In genomic region chr3:88222343-88222742, GRCh38 we compare ENCODE assay signal across 24 cellular contexts.
"Had no signal": no experiment of that assay in that cellular context is flagged by ENCODE, and none has a peak within 500 bp of the region (broad histone marks: within the 10 kb centered on the region; RNA-seq: fewer than 3 reads in every experiment).

No MANE protein-coding gene starts in this region.

- H3K4me1 ChIP-seq: stomach, suprapubic skin, testis, thyroid gland, tibial artery, tibial nerve, transverse colon, upper lobe of left lung, upper lobe of right lung, uterus, vagina had no signal

- H3K9me3 ChIP-seq: stomach, suprapubic skin, testis, thoracic aorta, thyroid gland, tibial artery, tibial nerve, transverse colon, upper lobe of left lung, upper lobe of right lung, uterus, vagina had no signal

- H3K27ac ChIP-seq: stomach, suprapubic skin, testis, thoracic aorta, thyroid gland, tibial artery, tibial nerve, transverse colon, upper lobe of left lung, upper lobe of right lung, uterus, vagina had no signal

- H3K36me3 ChIP-seq: stomach, suprapubic skin, thoracic aorta, thyroid gland, tibial artery, tibial nerve, transverse colon, upper lobe of left lung, upper lobe of right lung, vagina had no signal

- H3K4me3 ChIP-seq: stomach, suprapubic skin, testis, thoracic aorta, thyroid gland, tibial artery, tibial nerve, transverse colon, upper lobe of left lung, upper lobe of right lung, uterus, vagina had no signal

- H3K27me3 ChIP-seq: stomach, suprapubic skin, testis, thyroid gland, tibial artery, tibial nerve, transverse colon, upper lobe of left lung, upper lobe of right lung, uterus, vagina had no signal

- DNase-seq: stimulated activated CD4-positive, alpha-beta T cell treated with anti-CD3 and anti-CD28 coated beads, Interleukin-2, amount 100 ng/mL, for 48 hours; stimulated activated CD4-positive, alpha-beta T cell treated with anti-CD3 and anti-CD28 coated beads, Interleukin-4, amount 100 ng/mL, for 1 hour; stimulated activated CD4-positive, alpha-beta T cell treated with anti-CD3 and anti-CD28 coated beads, Interleukin-4, amount 100 ng/mL, for 24 hours; stimulated activated CD4-positive, alpha-beta T cell treated with anti-CD3 and anti-CD28 coated beads, Interleukin-4, amount 100 ng/mL, for 4 hours; stimulated activated CD8-positive, alpha-beta memory T cell treated with anti-CD3 and anti-CD28 coated beads, Interleukin-4, amount 100 ng/mL, for 48 hours; stimulated activated naive B cell treated with anti-CD40 and anti-IgM and Interleukin-4, amounts not matched to agents 10 μg/mL and 1 μg/mL and 100 μg/mL, for 72 hours; stimulated activated naive CD4-positive, alpha-beta T cell; stimulated activated naive CD4-positive, alpha-beta T cell treated with Interleukin-2 at 50 U/mL for 16 hours; stimulated activated naive CD8-positive, alpha-beta T cell treated with anti-CD3 and anti-CD28 coated beads, Interleukin-15, amount 100 ng/mL, for 72 hours; stimulated activated naive CD8-positive, alpha-beta T cell treated with anti-CD3 and anti-CD28 coated beads, Interleukin-15, Interleukin-2, amounts not matched to agents 100 U/mL and 50 U/mL, for 24 hours; stomach; substantia nigra; testis; thyroid gland; tibial artery; transverse colon; trophoblast cell; upper lobe of right lung; uterus had no signal
